ENCODE assay signal across 1 cellular context in the genomic region with DNA sequence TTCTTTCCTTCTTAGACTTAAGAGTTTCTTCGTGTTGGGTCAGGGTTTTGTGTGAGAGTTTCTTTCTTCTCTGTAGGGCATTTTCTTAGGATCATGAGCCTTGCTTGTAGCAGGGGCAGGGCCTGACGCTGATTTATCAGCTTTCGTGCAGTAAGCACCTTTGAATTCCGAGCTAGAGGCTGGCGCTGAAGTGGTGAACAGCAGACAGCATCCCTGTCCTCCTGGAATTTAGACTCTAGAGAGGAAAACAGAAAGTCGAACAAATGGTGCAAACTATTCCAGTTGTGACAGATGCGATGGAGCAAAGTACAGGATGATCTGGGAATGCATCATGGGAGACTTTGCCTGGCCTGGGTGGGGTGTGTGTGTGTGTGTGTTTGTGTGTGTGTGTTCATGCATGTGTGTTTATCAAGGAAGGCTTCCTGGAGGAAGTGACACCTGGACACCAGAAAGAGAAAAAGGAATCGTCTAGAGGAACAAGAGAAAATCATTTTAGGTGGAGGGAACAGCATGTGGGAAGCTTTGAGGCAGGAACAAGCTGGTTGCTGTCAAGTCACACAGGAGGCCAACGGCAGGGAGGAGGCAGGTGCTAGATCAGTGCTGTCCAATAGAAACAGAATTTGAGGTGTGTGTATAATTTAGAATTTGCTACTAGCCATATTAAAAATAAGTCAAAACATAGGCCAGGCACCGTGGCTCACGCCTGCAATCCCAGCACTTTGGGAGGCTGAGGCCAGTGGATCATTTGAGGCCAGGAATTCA.
TF ChIP-seq lines count a peak whose summit lies in the region.

No MANE protein-coding gene starts in this region.

TF ChIP-seq in HepG2, 621 proteins besides CTCF, POLR2A, EP300 and RAD21 (continued from another document):
- TF ChIP-seq ZBED4 (CRISPR knock-in tag; IDR thresholded peaks at IDR 0.05; ENCODE audit: borderline replicate concordance) (no peak; the same call in 1 of the 2 replicates), ZNF616 (CRISPR knock-in tag; IDR thresholded peaks at IDR 0.05; ENCODE audit: low read depth) (no peak)
